ENCODE assay signal across 1 cellular context in genomic region chr15:72197460-72198409, GRCh38.
TF ChIP-seq lines count a peak whose summit lies in the region.

Gene GRAMD2A (minus strand): TSS chr15:72197787.

TF ChIP-seq in GM12878, 131 proteins besides CTCF, POLR2A, EP300 and RAD21 (continued from another document):
- 0 out of 2 replicates have a peak, but pooled peaks have one; percentile 42 for TF ChIP-seq CHD2 (IDR thresholded peaks at IDR 0.05; ENCODE audit: borderline replicate concordance, low read depth, low read length)
